Comparison of ENCODE assay signal across 1 cellular context in genomic region chr10:72037811-72038210, GRCh38.
TF ChIP-seq lines count a peak whose summit lies in the region.

No MANE protein-coding gene starts in this region.

TF ChIP-seq in H1, 55 proteins besides CTCF, POLR2A, EP300 and RAD21 (continued from another document):
- TF ChIP-seq TEAD4 (IDR thresholded peaks at IDR 0.05; ENCODE audit: low read depth, low read length) (0 out of 2 replicates have a peak, but pooled peaks have one; percentile 46), POLR2AphosphoS5 (IDR thresholded peaks at IDR 0.05; ENCODE audit: low read depth, low read length) (0 out of 2 replicates have a peak, but pooled peaks have one; percentile 32)
